26 cellular contexts compared by ENCODE assay signal in genomic region chr2:36753706-36754221, GRCh38. TPM values are rescaled to one million over a fixed set of nuclear protein-coding genes. Genes with fewer than 3 reads are reported as not detected.
DNase-seq lines count a peak whose midpoint lies in the region; ATAC-seq, FAIRE-seq and TF ChIP-seq lines count a peak whose summit lies in the region.
"Had no signal": no experiment of that assay in that cellular context is flagged by ENCODE, and none has a peak within 500 bp of the region (broad histone marks: within the 10 kb centered on the region; RNA-seq: fewer than 3 reads in every experiment).

No MANE protein-coding gene starts in this region.

- H3K36me3 Mint-ChIP-seq in natural killer cell treated with Interleukin-12 subunit alpha and Interleukin-12 subunit beta and Interleukin-15 and Interleukin-18, amount 100 ng/mL, for 72 hours, result no peaks in the 10 kb centered on the region
- H3K36me3 Mint-ChIP-seq: activated naive CD4-positive, alpha-beta T cell treated with anti-CD3 and anti-CD28 coated beads, Interleukin-2, amount 50 U/mL, for 24 hours had no signal

- intact Hi-C loops in HepG2 (cut with micrococcal nuclease; ENCODE audit: unreplicated experiment), result no loop called here
- intact Hi-C loops in right lobe of liver (cut with DNase I), result no loop called here

- CTCF ChIA-PET in HepG2 (lab: Yijun Ruan, JAX; ENCODE audit: low intra/inter-chr PET ratio, low total read pairs), result no interaction called here

- in situ Hi-C loops in HepG2 (cut with HindIII; ENCODE audit: extremely low pct_ligation_motif_present, low pct_unique_long_range_greater_than_20kb), result no loop called here

- POLR2A ChIA-PET in HepG2 (lab: Yijun Ruan, JAX), result no interaction called here

- TF ChIP-seq POLR2A in HepG2 (IDR thresholded peaks at IDR 0.05; ENCODE audit: insufficient read depth in 1 of 2, low read depth in 2 of 2, low read length in 2 of 2) (no peak), right lobe of liver (IDR thresholded peaks at IDR 0.05) (no peak)

- H3K4me3 ChIP-seq in HepG2 (replicated peaks in 1 of 3; ENCODE audit: insufficient read depth in 1 of 3, low read depth in 2 of 3, low read length in 3 of 3) (no peak overlapping the region), right lobe of liver (no peak overlapping the region), bronchial epithelial cell (ENCODE audit: low read depth, low read length) (no peak overlapping the region), iPS-18c (ENCODE audit: insufficient read depth, low read depth, low read length) (peak overlapping the region; percentile 9; the same call in 1 of the 2 replicates)

- DNase-seq in HepG2 (ENCODE audit: low spot score) (no peak), right lobe of liver (no peak), bronchial epithelial cell (ENCODE audit: low read depth) (peak; percentile 61), T-helper 1 cell (no peak), left lobe of liver (ENCODE audit: low spot score) (no peak)
- DNase-seq in natural killer cell treated with Interleukin-12 subunit alpha and Interleukin-12 subunit beta and Interleukin-15 and Interleukin-18, amount 100 ng/mL, for 72 hours (ENCODE audit: low spot score), result no peak
- DNase-seq: activated B cell treated with CpG ODN at 0.5 μM for 24 hours; activated T-cell treated with anti-CD3 and anti-CD28 coated beads, Interleukin-2, amount 50 U/mL, for 72 hours; aorta; BE2C; effector CD4-positive, alpha-beta T cell; glutamatergic neuron; Kasumi-1; kidney; NCI-H1105; NCI-H2029 treated with DMSO at 0.1 percent for 48 hours; NCI-H446 treated with DMSO at 0.1 percent for 48 hours; right cardiac atrium; RPMI8226; SK-N-SH had no signal

- ATAC-seq in HepG2 (no peak; the same call in 2 of the 3 replicates), right lobe of liver (no peak), GM18511 (IDR thresholded peaks at IDR 0.05; ENCODE audit: unreplicated experiment) (no peak), left lobe of liver (no peak)
- no peak for ATAC-seq in natural killer cell treated with Interleukin-12 subunit alpha and Interleukin-12 subunit beta and Interleukin-15 and Interleukin-18, amount 100 ng/mL, for 72 hours
- ATAC-seq: activated T-cell treated with anti-CD3 and anti-CD28 coated beads, Interleukin-2, amount 50 U/mL, for 72 hours; right cardiac atrium had no signal

- TF ChIP-seq CTCF in HepG2 (CRISPR knock-in tag; IDR thresholded peaks at IDR 0.05), result no peak
- no peak for TF ChIP-seq CTCF in right lobe of liver (IDR thresholded peaks at IDR 0.05)
- TF ChIP-seq CTCF in bronchial epithelial cell (IDR thresholded peaks at IDR 0.05; ENCODE audit: insufficient read depth, low read length, severe bottlenecking), result no peak

- 0 out of 2 replicates have a peak overlapping the region, but pooled peaks have one; percentile 13 for H3K4me2 ChIP-seq in HepG2 (ENCODE audit: low read depth, low read length)
- H3K4me2 ChIP-seq: SK-N-SH had no signal

- no peak overlapping the region for H3K4me3 Mint-ChIP-seq in natural killer cell treated with Interleukin-12 subunit alpha and Interleukin-12 subunit beta and Interleukin-15 and Interleukin-18, amount 100 ng/mL, for 72 hours
- H3K4me3 Mint-ChIP-seq: activated B cell treated with CpG ODN at 0.5 μM for 24 hours; activated naive CD4-positive, alpha-beta T cell treated with anti-CD3 and anti-CD28 coated beads, Interleukin-2, amount 50 U/mL, for 24 hours; activated T-cell treated with anti-CD3 and anti-CD28 coated beads, Interleukin-2, amount 50 U/mL, for 72 hours had no signal

- no TSS peak for BruUV-seq in HepG2 (replicated peaks; lab: Mats Ljungman, UMichigan)

- no peaks in the 10 kb centered on the region for H3K4me1 Mint-ChIP-seq in natural killer cell treated with Interleukin-12 subunit alpha and Interleukin-12 subunit beta and Interleukin-15 and Interleukin-18, amount 100 ng/mL, for 72 hours (ENCODE audit: low read depth in 2 of 2)
- H3K4me1 Mint-ChIP-seq: activated B cell treated with CpG ODN at 0.5 μM for 24 hours; activated naive CD4-positive, alpha-beta T cell treated with anti-CD3 and anti-CD28 coated beads, Interleukin-2, amount 50 U/mL, for 24 hours had no signal

- H3K79me2 ChIP-seq in HepG2 (ENCODE audit: insufficient read depth, low read length), result no peaks in the 10 kb centered on the region

- H3K36me3 ChIP-seq in HepG2 (replicated peaks in 1 of 2; ENCODE audit: control insufficient read depth in 1 of 2, insufficient read depth in 2 of 2, low read length in 2 of 2) (no peaks in the 10 kb centered on the region), right lobe of liver (no peaks in the 10 kb centered on the region), bronchial epithelial cell (ENCODE audit: control insufficient read depth, insufficient read depth, low read length) (no peaks in the 10 kb centered on the region)
- H3K36me3 ChIP-seq: BE2C had no signal

- H3K27me3 Mint-ChIP-seq in natural killer cell treated with Interleukin-12 subunit alpha and Interleukin-12 subunit beta and Interleukin-15 and Interleukin-18, amount 100 ng/mL, for 72 hours, result peaks cover 25 to 41% of the 10 kb centered on the region in 2 donors

- no peak for TF ChIP-seq EP300 in HepG2 (IDR thresholded peaks at IDR 0.05; ENCODE audit: low read depth in 2 of 2, low read length in 2 of 2)
- TF ChIP-seq EP300 in HepG2 (CRISPR knock-in tag; IDR thresholded peaks at IDR 0.05; ENCODE audit: borderline replicate concordance), result no peak

- H3K27ac ChIP-seq in HepG2 (ENCODE audit: extremely low read length, insufficient read depth, low read length) (no peak overlapping the region), right lobe of liver (no peak overlapping the region)

- no peak overlapping the region for H3K27ac Mint-ChIP-seq in natural killer cell treated with Interleukin-12 subunit alpha and Interleukin-12 subunit beta and Interleukin-15 and Interleukin-18, amount 100 ng/mL, for 72 hours
- H3K27ac Mint-ChIP-seq: activated B cell treated with CpG ODN at 0.5 μM for 24 hours; activated naive CD4-positive, alpha-beta T cell treated with anti-CD3 and anti-CD28 coated beads, Interleukin-2, amount 50 U/mL, for 24 hours; activated T-cell treated with anti-CD3 and anti-CD28 coated beads, Interleukin-2, amount 50 U/mL, for 72 hours had no signal

- no peak overlapping the region for H2AFZ ChIP-seq in HepG2 (ENCODE audit: low read length)

- H3K27me3 ChIP-seq in HepG2 (ENCODE audit: control insufficient read depth in 1 of 2, insufficient read depth in 2 of 2, low read length in 2 of 2) (peaks cover 0 to 9% of the 10 kb centered on the region in 2 experiments; a peak in 2 of 5 replicates), right lobe of liver (no peaks in the 10 kb centered on the region), bronchial epithelial cell (ENCODE audit: control insufficient read depth, insufficient read depth, low read length) (no peaks in the 10 kb centered on the region)

- 43% methylated on average over 5 of the region's 5 CpGs for WGBS in HepG2 (ENCODE audit: low lambda C conversion rate)
- 34% methylated on average over 5 of the region's 5 CpGs for WGBS in right lobe of liver (ENCODE audit: insufficient coverage, low coverage, low lambda C conversion rate, missing lambda C conversion rate)

- FAIRE-seq in HepG2 (lab: Jason Lieb, UNC), result no peak
- no peak for FAIRE-seq in bronchial epithelial cell (lab: Jason Lieb, UNC)
- FAIRE-seq: A204.1, GM18507, kidney had no signal

- no peak overlapping the region for H3K9ac ChIP-seq in HepG2 (ENCODE audit: insufficient read depth, low read depth, low read length)
- H3K9ac ChIP-seq: SK-N-SH had no signal

- H3K9me3 Mint-ChIP-seq in natural killer cell treated with Interleukin-12 subunit alpha and Interleukin-12 subunit beta and Interleukin-15 and Interleukin-18, amount 100 ng/mL, for 72 hours, result no peaks in the 10 kb centered on the region
- H3K9me3 Mint-ChIP-seq: activated B cell treated with CpG ODN at 0.5 μM for 24 hours; activated naive CD4-positive, alpha-beta T cell treated with anti-CD3 and anti-CD28 coated beads, Interleukin-2, amount 50 U/mL, for 24 hours; activated T-cell treated with anti-CD3 and anti-CD28 coated beads, Interleukin-2, amount 50 U/mL, for 72 hours had no signal

- peaks cover 29% of the 10 kb centered on the region for H3K4me1 ChIP-seq in HepG2 (ENCODE audit: insufficient read depth, low read length)
- no peaks in the 10 kb centered on the region for H3K4me1 ChIP-seq in right lobe of liver
- H3K4me1 ChIP-seq: BE2C had no signal

- H3K9me3 ChIP-seq in HepG2 (ENCODE audit: low read length) (no peaks in the 10 kb centered on the region), right lobe of liver (no peaks in the 10 kb centered on the region), iPS-18c (ENCODE audit: control insufficient read depth, insufficient read depth, low read length) (no peaks in the 10 kb centered on the region)
- H3K9me3 ChIP-seq: BE2C, SK-N-SH had no signal

- no peak for TF ChIP-seq RAD21 in HepG2 (CRISPR knock-in tag; IDR thresholded peaks at IDR 0.05)

- H4K20me1 ChIP-seq in HepG2 (ENCODE audit: insufficient read depth, low read length), result no peaks in the 10 kb centered on the region

TF ChIP-seq in HepG2, 621 proteins besides CTCF, POLR2A, EP300 and RAD21 (continues in another document):
- TF ChIP-seq ZC3H13 (CRISPR knock-in tag; IDR thresholded peaks at IDR 0.05), result no peak

RNA-seq across cellular contexts. Expression of gene VIT, which starts 57.3 kb away (rescaled TPM):
- total RNA-seq in HepG2 (2016; rRNA removed; fragmentation: Illumina TruSeq; extraction: Trizol) (not detected in 2 replicates), right lobe of liver (not detected), bronchial epithelial cell (not detected in 2 replicates), left lobe of liver (not detected)
- total RNA-seq in HepG2 (2016; cell fraction: cytosol; rRNA removed; fragmentation: Illumina TruSeq; extraction: Trizol; ENCODE audit: low read depth), result not detected in 2 replicates
- not detected in 2 replicates for total RNA-seq in HepG2 (2016; cell fraction: insoluble cytoplasmic fraction; rRNA removed; fragmentation: Illumina TruSeq; extraction: Trizol)
- total RNA-seq in HepG2 (2016; cell fraction: membrane; rRNA removed; fragmentation: Illumina TruSeq; extraction: Trizol), result not detected in 2 replicates
- not detected in 2 replicates for total RNA-seq in HepG2 (2016; cell fraction: nucleus; rRNA removed; fragmentation: Illumina TruSeq; extraction: Trizol)
- not detected in 2 replicates for polyA plus RNA-seq in HepG2 (2011; rRNA removed)
- not detected in 2 replicates for polyA plus RNA-seq in HepG2 (2011; cell fraction: cytosol; rRNA removed)
- not detected in 2 replicates for polyA plus RNA-seq in HepG2 (2011; cell fraction: nucleus; rRNA removed)
- polyA plus RNA-seq in HepG2 (2012), result not detected in 2 replicates
- not detected in 2 replicates for polyA plus RNA-seq in HepG2 (2016; cell fraction: cytosol; fragmentation: Illumina TruSeq; extraction: Trizol; ENCODE audit: low read depth)
- polyA plus RNA-seq in HepG2 (2016; cell fraction: insoluble cytoplasmic fraction; fragmentation: Illumina TruSeq; extraction: Trizol; ENCODE audit: low read depth), result not detected in 2 replicates
- polyA plus RNA-seq in HepG2 (2016; cell fraction: membrane; fragmentation: Illumina TruSeq; extraction: Trizol; ENCODE audit: low read depth), result not detected in 2 replicates
- not detected in 2 replicates for polyA plus RNA-seq in HepG2 (2016; cell fraction: nucleus; fragmentation: Illumina TruSeq; extraction: Trizol; ENCODE audit: insufficient read depth, low read depth)
- 0.33 TPM in 1 of 2 replicates, not detected in the other for polyA minus RNA-seq in HepG2 (2011; rRNA and poly(A)+ RNA removed; ENCODE audit: low replicate concordance)
- polyA minus RNA-seq in HepG2 (2011; cell fraction: cytosol; rRNA and poly(A)+ RNA removed), result not detected in 2 replicates
- polyA minus RNA-seq in HepG2 (2011; cell fraction: nucleus; rRNA and poly(A)+ RNA removed), result not detected in 2 replicates
- not detected for total RNA-seq in natural killer cell treated with Interleukin-12 subunit alpha and Interleukin-12 subunit beta and Interleukin-15 and Interleukin-18, amount 100 ng/mL, for 72 hours
- total RNA-seq: activated B cell treated with CpG ODN at 0.5 μM for 24 hours; activated CD8-positive, alpha-beta memory T cell treated with anti-CD3 and anti-CD28 coated beads for 36 hours; activated T-cell treated with anti-CD3 and anti-CD28 coated beads, Interleukin-2, amount 50 U/mL, for 72 hours; kidney had no signal
- polyA plus RNA-seq: aorta, SK-N-SH had no signal
